1 cellular context compared by ENCODE assay signal in genomic region chr6:150269130-150269856, GRCh38.
TF ChIP-seq lines count a peak whose summit lies in the region.

No MANE protein-coding gene starts in this region.

TF ChIP-seq in K562, 482 proteins besides CTCF, POLR2A, EP300 and RAD21 (continued from another document):
- TF ChIP-seq ZNF408 (CRISPR knock-in tag; IDR thresholded peaks at IDR 0.05; ENCODE audit: low read depth) (no peak), ELF2 (CRISPR knock-in tag; IDR thresholded peaks at IDR 0.05) (no peak), GTF3C2 (IDR thresholded peaks at IDR 0.05; ENCODE audit: borderline replicate concordance, extremely low read depth, insufficient read length) (no peak), HLTF (IDR thresholded peaks at IDR 0.05) (no peak), TRIM24 (IDR thresholded peaks at IDR 0.05) (no peak), HOMEZ (CRISPR knock-in tag; IDR thresholded peaks at IDR 0.05) (no peak), SREBF2 (CRISPR knock-in tag; IDR thresholded peaks at IDR 0.05) (no peak), FOXM1 (IDR thresholded peaks at IDR 0.05; ENCODE audit: low read depth) (peak; percentile 38; the same call in 1 of the 2 replicates), FOXM1 (CRISPR knock-in tag; IDR thresholded peaks at IDR 0.05; ENCODE audit: low read depth) (no peak), MYC (IDR thresholded peaks at IDR 0.05; ENCODE audit: low read depth, low read length) (no peak), MYC (CRISPR knock-in tag; IDR thresholded peaks at IDR 0.05; ENCODE audit: borderline replicate concordance, low read depth) (0 out of 2 replicates have a peak, but pooled peaks have one; percentile 56), HDAC3 (IDR thresholded peaks at IDR 0.05; ENCODE audit: borderline replicate concordance, partially characterized antibody) (no peak), ZNF445 (CRISPR knock-in tag; IDR thresholded peaks at IDR 0.05; ENCODE audit: low read depth) (no peak), ELF4 (CRISPR knock-in tag; IDR thresholded peaks at IDR 0.05) (peak; percentile 4; the same call in 1 of the 2 replicates), CEBPB (tag; IDR thresholded peaks at IDR 0.05) (peak; percentile 77), ZNF175 (CRISPR knock-in tag; IDR thresholded peaks at IDR 0.05; ENCODE audit: low read depth) (no peak), CBX3 (IDR thresholded peaks at IDR 0.05; ENCODE audit: borderline replicate concordance in 1 of 2, low read length in 2 of 2) (peak in 1 of 2 experiments; percentile 48; a peak in 1 of 3 replicates), GTF2E2 (tag; IDR thresholded peaks at IDR 0.05) (no peak), SRF (CRISPR knock-in tag; IDR thresholded peaks at IDR 0.05) (no peak), ZNF263 (CRISPR knock-in tag; IDR thresholded peaks at IDR 0.05; ENCODE audit: borderline replicate concordance) (0 out of 2 replicates have a peak, but pooled peaks have one; percentile 7), ZNF668 (CRISPR knock-in tag; IDR thresholded peaks at IDR 0.05) (no peak), SMAD4 (CRISPR knock-in tag; conservative IDR thresholded peaks at IDR 0.05) (no peak), NFXL1 (CRISPR knock-in tag; IDR thresholded peaks at IDR 0.05) (no peak), THRB (CRISPR knock-in tag; conservative IDR thresholded peaks at IDR 0.05) (no peak), LARP7 (IDR thresholded peaks at IDR 0.05) (no peak), ZNF134 (CRISPR knock-in tag; conservative IDR thresholded peaks at IDR 0.05) (peak; percentile 95), ZBTB1 (CRISPR knock-in tag; IDR thresholded peaks at IDR 0.05; ENCODE audit: borderline replicate concordance, low read depth) (no peak), PTBP1 (IDR thresholded peaks at IDR 0.05; ENCODE audit: low read depth, low read length) (no peak), MYNN (IDR thresholded peaks at IDR 0.05) (0 out of 2 replicates have a peak, but pooled peaks have one; percentile 35), MYNN (CRISPR knock-in tag; IDR thresholded peaks at IDR 0.05) (no peak), TBP (optimal IDR thresholded peaks at IDR 0.05; ENCODE audit: low read depth, low read length) (no peak), TARDBP (IDR thresholded peaks at IDR 0.05) (no peak), ZNF696 (CRISPR knock-in tag; conservative IDR thresholded peaks at IDR 0.05) (no peak), PTRF (tag; IDR thresholded peaks at IDR 0.05) (no peak), ZNF143 (CRISPR knock-in tag; IDR thresholded peaks at IDR 0.05) (no peak), FOXP1 (CRISPR knock-in tag; IDR thresholded peaks at IDR 0.05) (no peak), TEAD2 (tag; IDR thresholded peaks at IDR 0.05) (no peak), RBM25 (IDR thresholded peaks at IDR 0.05; ENCODE audit: low read depth, low read length, severe bottlenecking) (peak; percentile 42), LCOR (CRISPR knock-in tag; IDR thresholded peaks at IDR 0.05) (no peak), ZEB2 (IDR thresholded peaks at IDR 0.05) (no peak), MED1 (CRISPR knock-in tag; IDR thresholded peaks at IDR 0.05; ENCODE audit: borderline replicate concordance) (no peak), EP400 (IDR thresholded peaks at IDR 0.05) (no peak), TOE1 (IDR thresholded peaks at IDR 0.05; ENCODE audit: borderline replicate concordance) (0 out of 2 replicates have a peak, but pooled peaks have one; percentile 7), TOE1 (CRISPR knock-in tag; IDR thresholded peaks at IDR 0.05; ENCODE audit: borderline replicate concordance, low read depth) (no peak)
- TF ChIP-seq, protein P1, sequence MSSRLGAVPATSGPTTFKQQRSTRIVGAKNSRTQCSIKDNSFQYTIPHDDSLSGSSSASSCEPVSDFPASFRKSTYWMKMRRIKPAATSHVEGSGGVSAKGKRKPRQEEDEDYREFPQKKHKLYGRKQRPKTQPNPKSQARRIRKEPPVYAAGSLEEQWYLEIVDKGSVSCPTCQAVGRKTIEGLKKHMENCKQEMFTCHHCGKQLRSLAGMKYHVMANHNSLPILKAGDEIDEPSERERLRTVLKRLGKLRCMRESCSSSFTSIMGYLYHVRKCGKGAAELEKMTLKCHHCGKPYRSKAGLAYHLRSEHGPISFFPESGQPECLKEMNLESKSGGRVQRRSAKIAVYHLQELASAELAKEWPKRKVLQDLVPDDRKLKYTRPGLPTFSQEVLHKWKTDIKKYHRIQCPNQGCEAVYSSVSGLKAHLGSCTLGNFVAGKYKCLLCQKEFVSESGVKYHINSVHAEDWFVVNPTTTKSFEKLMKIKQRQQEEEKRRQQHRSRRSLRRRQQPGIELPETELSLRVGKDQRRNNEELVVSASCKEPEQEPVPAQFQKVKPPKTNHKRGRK (tag; IDR thresholded peaks at IDR 0.05) = no peak
- TF ChIP-seq, protein P2, sequence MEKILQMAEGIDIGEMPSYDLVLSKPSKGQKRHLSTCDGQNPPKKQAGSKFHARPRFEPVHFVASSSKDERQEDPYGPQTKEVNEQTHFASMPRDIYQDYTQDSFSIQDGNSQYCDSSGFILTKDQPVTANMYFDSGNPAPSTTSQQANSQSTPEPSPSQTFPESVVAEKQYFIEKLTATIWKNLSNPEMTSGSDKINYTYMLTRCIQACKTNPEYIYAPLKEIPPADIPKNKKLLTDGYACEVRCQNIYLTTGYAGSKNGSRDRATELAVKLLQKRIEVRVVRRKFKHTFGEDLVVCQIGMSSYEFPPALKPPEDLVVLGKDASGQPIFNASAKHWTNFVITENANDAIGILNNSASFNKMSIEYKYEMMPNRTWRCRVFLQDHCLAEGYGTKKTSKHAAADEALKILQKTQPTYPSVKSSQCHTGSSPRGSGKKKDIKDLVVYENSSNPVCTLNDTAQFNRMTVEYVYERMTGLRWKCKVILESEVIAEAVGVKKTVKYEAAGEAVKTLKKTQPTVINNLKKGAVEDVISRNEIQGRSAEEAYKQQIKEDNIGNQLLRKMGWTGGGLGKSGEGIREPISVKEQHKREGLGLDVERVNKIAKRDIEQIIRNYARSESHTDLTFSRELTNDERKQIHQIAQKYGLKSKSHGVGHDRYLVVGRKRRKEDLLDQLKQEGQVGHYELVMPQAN (IDR thresholded peaks at IDR 0.05; ENCODE audit: borderline replicate concordance) = no peak
- TF ChIP-seq, protein P3, sequence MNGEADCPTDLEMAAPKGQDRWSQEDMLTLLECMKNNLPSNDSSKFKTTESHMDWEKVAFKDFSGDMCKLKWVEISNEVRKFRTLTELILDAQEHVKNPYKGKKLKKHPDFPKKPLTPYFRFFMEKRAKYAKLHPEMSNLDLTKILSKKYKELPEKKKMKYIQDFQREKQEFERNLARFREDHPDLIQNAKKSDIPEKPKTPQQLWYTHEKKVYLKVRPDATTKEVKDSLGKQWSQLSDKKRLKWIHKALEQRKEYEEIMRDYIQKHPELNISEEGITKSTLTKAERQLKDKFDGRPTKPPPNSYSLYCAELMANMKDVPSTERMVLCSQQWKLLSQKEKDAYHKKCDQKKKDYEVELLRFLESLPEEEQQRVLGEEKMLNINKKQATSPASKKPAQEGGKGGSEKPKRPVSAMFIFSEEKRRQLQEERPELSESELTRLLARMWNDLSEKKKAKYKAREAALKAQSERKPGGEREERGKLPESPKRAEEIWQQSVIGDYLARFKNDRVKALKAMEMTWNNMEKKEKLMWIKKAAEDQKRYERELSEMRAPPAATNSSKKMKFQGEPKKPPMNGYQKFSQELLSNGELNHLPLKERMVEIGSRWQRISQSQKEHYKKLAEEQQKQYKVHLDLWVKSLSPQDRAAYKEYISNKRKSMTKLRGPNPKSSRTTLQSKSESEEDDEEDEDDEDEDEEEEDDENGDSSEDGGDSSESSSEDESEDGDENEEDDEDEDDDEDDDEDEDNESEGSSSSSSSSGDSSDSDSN (IDR thresholded peaks at IDR 0.05; ENCODE audit: borderline replicate concordance in 1 of 2, low read depth in 2 of 2, low read length in 2 of 2) = no peak
- TF ChIP-seq, protein P4, sequence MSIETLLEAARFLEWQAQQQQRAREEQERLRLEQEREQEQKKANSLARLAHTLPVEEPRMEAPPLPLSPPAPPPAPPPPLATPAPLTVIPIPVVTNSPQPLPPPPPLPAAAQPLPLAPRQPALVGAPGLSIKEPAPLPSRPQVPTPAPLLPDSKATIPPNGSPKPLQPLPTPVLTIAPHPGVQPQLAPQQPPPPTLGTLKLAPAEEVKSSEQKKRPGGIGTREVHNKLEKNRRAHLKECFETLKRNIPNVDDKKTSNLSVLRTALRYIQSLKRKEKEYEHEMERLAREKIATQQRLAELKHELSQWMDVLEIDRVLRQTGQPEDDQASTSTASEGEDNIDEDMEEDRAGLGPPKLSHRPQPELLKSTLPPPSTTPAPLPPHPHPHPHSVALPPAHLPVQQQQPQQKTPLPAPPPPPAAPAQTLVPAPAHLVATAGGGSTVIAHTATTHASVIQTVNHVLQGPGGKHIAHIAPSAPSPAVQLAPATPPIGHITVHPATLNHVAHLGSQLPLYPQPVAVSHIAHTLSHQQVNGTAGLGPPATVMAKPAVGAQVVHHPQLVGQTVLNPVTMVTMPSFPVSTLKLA (conservative IDR thresholded peaks at IDR 0.05) = no peak
